ENCODE assay signal across 24 cellular contexts in the genomic region with DNA sequence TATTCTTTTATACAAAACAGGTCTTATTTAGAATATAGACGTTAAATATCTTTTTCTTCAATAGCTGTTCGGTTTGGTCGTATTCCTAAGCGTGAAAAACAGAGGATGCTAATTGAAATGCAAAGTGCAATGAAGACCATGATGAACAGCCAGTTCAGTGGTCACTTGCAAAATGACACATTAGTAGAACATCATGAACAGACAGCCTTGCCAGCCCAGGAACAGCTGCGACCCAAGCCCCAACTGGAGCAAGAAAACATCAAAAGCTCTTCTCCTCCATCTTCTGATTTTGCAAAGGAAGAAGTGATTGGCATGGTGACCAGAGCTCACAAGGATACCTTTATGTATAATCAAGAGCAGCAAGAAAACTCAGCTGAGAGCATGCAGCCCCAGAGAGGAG.
"Had no signal": no experiment of that assay in that cellular context is flagged by ENCODE, and none has a peak within 500 bp of the region (broad histone marks: within the 10 kb centered on the region; RNA-seq: fewer than 3 reads in every experiment).

No MANE protein-coding gene starts in this region.

- DNase-seq: cortex of kidney; dorsolateral prefrontal cortex; effector CD8-positive, alpha-beta T cell; foreskin melanocyte; heart left ventricle; hippocampal formation; left colon; left ventricle myocardium superior; natural killer cell; nucleus accumbens; ovary; right cardiac atrium; spleen; stimulated activated CD4-positive, alpha-beta T cell treated with anti-CD3 and anti-CD28 coated beads, Interleukin-15, amount 100 ng/mL, for 24 hours; stimulated activated CD4-positive, alpha-beta T cell treated with anti-CD3 and anti-CD28 coated beads, Interleukin-1b, Interleukin-23, amount 100 ng/mL, for 48 hours; stimulated activated CD4-positive, alpha-beta T cell treated with anti-CD3 and anti-CD28 coated beads, Interleukin-4, amount 100 ng/mL, for 24 hours; stimulated activated naive B cell treated with anti-CD40 and anti-IgM and Interleukin-4, amounts not matched to agents 10 μg/mL and 1 μg/mL and 100 μg/mL, for 72 hours; stimulated activated naive CD8-positive, alpha-beta T cell treated with anti-CD3 and anti-CD28 coated beads, Interleukin-15, amount 100 ng/mL, for 72 hours; testis; upper lobe of right lung had no signal

- H3K4me3 Mint-ChIP-seq: natural killer cell; neural progenitor cell; stimulated activated naive B cell treated with anti-CD40 and anti-IgM and Interleukin-4, amounts not matched to agents 10 μg/mL and 1 μg/mL and 100 μg/mL, for 72 hours; stimulated activated naive CD8-positive, alpha-beta T cell treated with anti-CD3 and anti-CD28 coated beads, Interleukin-15, amount 100 ng/mL, for 72 hours had no signal

- H3K4me3 ChIP-seq: dorsolateral prefrontal cortex, heart left ventricle, lung, neural progenitor cell, ovary, spleen, testis, tibial nerve, upper lobe of right lung, vagina had no signal

- ATAC-seq: heart left ventricle; left colon; left ventricle myocardium superior; natural killer cell; right cardiac atrium; stimulated activated naive B cell treated with anti-CD40 and anti-IgM and Interleukin-4, amounts not matched to agents 10 μg/mL and 1 μg/mL and 100 μg/mL, for 72 hours; stimulated activated naive CD8-positive, alpha-beta T cell treated with anti-CD3 and anti-CD28 coated beads, Interleukin-15, amount 100 ng/mL, for 72 hours; upper lobe of right lung had no signal

- H2AFZ ChIP-seq: neural progenitor cell had no signal

- H3K4me2 ChIP-seq: neural progenitor cell had no signal

- H3K36me3 ChIP-seq: ovary had no signal

- H3K4me1 ChIP-seq: neural progenitor cell, testis, upper lobe of right lung had no signal

- H3K4me1 Mint-ChIP-seq: neural progenitor cell had no signal

- H3K27me3 Mint-ChIP-seq: stimulated activated naive B cell treated with anti-CD40 and anti-IgM and Interleukin-4, amounts not matched to agents 10 μg/mL and 1 μg/mL and 100 μg/mL, for 72 hours; stimulated activated naive CD8-positive, alpha-beta T cell treated with anti-CD3 and anti-CD28 coated beads, Interleukin-15, amount 100 ng/mL, for 72 hours had no signal

- H3K27me3 ChIP-seq: dorsolateral prefrontal cortex, heart left ventricle, neural progenitor cell, ovary, spleen, testis, tibial nerve, upper lobe of right lung, vagina had no signal

- H3K9me3 ChIP-seq: heart left ventricle, ovary, spleen, testis, tibial nerve, upper lobe of right lung, vagina had no signal

- H3K27ac Mint-ChIP-seq: neural progenitor cell; stimulated activated naive B cell treated with anti-CD40 and anti-IgM and Interleukin-4, amounts not matched to agents 10 μg/mL and 1 μg/mL and 100 μg/mL, for 72 hours; stimulated activated naive CD8-positive, alpha-beta T cell treated with anti-CD3 and anti-CD28 coated beads, Interleukin-15, amount 100 ng/mL, for 72 hours had no signal

- H3K9ac ChIP-seq: neural progenitor cell had no signal

- H3K27ac ChIP-seq: heart left ventricle, neural progenitor cell, ovary, spleen, testis, tibial nerve, upper lobe of right lung, vagina had no signal

- H3K9me3 Mint-ChIP-seq: natural killer cell; neural progenitor cell; stimulated activated naive B cell treated with anti-CD40 and anti-IgM and Interleukin-4, amounts not matched to agents 10 μg/mL and 1 μg/mL and 100 μg/mL, for 72 hours; stimulated activated naive CD8-positive, alpha-beta T cell treated with anti-CD3 and anti-CD28 coated beads, Interleukin-15, amount 100 ng/mL, for 72 hours had no signal
